In genomic region chr15:99449514-99449913, GRCh38 we compare ENCODE assay signal across 30 cellular contexts.
A peak's percentile ranks its signal among the peaks of the same experiment; 100 is the strongest.
DNase-seq lines count a peak whose midpoint lies in the region; ATAC-seq, FAIRE-seq and TF ChIP-seq lines count a peak whose summit lies in the region.
"Had no signal": no experiment of that assay in that cellular context is flagged by ENCODE, and none has a peak within 500 bp of the region (broad histone marks: within the 10 kb centered on the region; RNA-seq: fewer than 3 reads in every experiment).

No MANE protein-coding gene starts in this region.

- H3K27me3 Mint-ChIP-seq in T-helper 17 cell = peaks cover 18% of the 10 kb centered on the region
- H3K27me3 Mint-ChIP-seq in activated T-helper 1 cell treated with anti-CD3 and anti-CD28 coated beads, Interleukin-12 subunit alpha, Interleukin-12 subunit beta, Interleukin-2, Interleukin-4 antibody, amounts not matched to agents 30 ng/mL and 10 ng/mL and 1 ng/mL, durations not matched to agents 14 hours and 24 hours and 36 hours (ENCODE audit: insufficient read depth) = peaks cover 6% of the 10 kb centered on the region

- intact Hi-C loops in activated T-helper 1 cell treated with anti-CD3 and anti-CD28 coated beads, Interleukin-12 subunit alpha, Interleukin-12 subunit beta, Interleukin-2, Interleukin-4 antibody, amounts not matched to agents 30 ng/mL and 10 ng/mL and 1 ng/mL, durations not matched to agents 14 hours and 24 hours and 36 hours (cut with micrococcal nuclease) = no loop called here

- H3K4me1 Mint-ChIP-seq in T-helper 17 cell = peaks cover 11% of the 10 kb centered on the region
- H3K4me1 Mint-ChIP-seq in activated T-helper 1 cell treated with anti-CD3 and anti-CD28 coated beads, Interleukin-12 subunit alpha, Interleukin-12 subunit beta, Interleukin-2, Interleukin-4 antibody, amounts not matched to agents 30 ng/mL and 10 ng/mL and 1 ng/mL, durations not matched to agents 14 hours and 24 hours and 36 hours (ENCODE audit: low read depth) = peaks cover 46% of the 10 kb centered on the region

- H3K27ac Mint-ChIP-seq in T-helper 17 cell = peak overlapping the region; percentile 19
- H3K27ac Mint-ChIP-seq in activated T-helper 1 cell treated with anti-CD3 and anti-CD28 coated beads, Interleukin-12 subunit alpha, Interleukin-12 subunit beta, Interleukin-2, Interleukin-4 antibody, amounts not matched to agents 30 ng/mL and 10 ng/mL and 1 ng/mL, durations not matched to agents 14 hours and 24 hours and 36 hours = no peak overlapping the region
- H3K27ac Mint-ChIP-seq: activated CD4-positive, alpha-beta T cell treated with anti-CD3 and anti-CD28 coated beads, Interleukin-2, amount 10 ng/mL, durations not matched to agents 7 days and 5 days; activated CD8-positive, alpha-beta memory T cell treated with anti-CD3 and anti-CD28 coated beads, Interleukin-2, amount 10 ng/mL, durations not matched to agents 7 days and 5 days had no signal

- no peaks in the 10 kb centered on the region for H3K9me3 Mint-ChIP-seq in activated T-helper 1 cell treated with anti-CD3 and anti-CD28 coated beads, Interleukin-12 subunit alpha, Interleukin-12 subunit beta, Interleukin-2, Interleukin-4 antibody, amounts not matched to agents 30 ng/mL and 10 ng/mL and 1 ng/mL, durations not matched to agents 14 hours and 24 hours and 36 hours
- H3K9me3 Mint-ChIP-seq: activated CD4-positive, alpha-beta T cell treated with anti-CD3 and anti-CD28 coated beads, Interleukin-2, amount 10 ng/mL, durations not matched to agents 7 days and 5 days; activated naive CD8-positive, alpha-beta T cell treated with anti-CD3 and anti-CD28 coated beads, Interleukin-2, amount 10 ng/mL, durations not matched to agents 7 days and 5 days; naive B cell had no signal

- H3K4me2 ChIP-seq in A549 = no peak overlapping the region

- TF ChIP-seq RAD21 in A549 (conservative IDR thresholded peaks at IDR 0.05 in 1 of 2, IDR thresholded peaks at IDR 0.05 in 1 of 2) = no peak

- DNase-seq in A549 (ENCODE audit: low read depth in 1 of 2, low spot score in 1 of 2) = no peak
- peak; percentile 34 for DNase-seq in ELR (ENCODE audit: low read depth)
- no peak for DNase-seq in T-helper 17 cell
- peak; percentile 27 for DNase-seq in kidney glomerular epithelial cell (lab: John Stamatoyannopoulos, UW)
- DNase-seq in germinal center (ENCODE audit: low spot score) = no peak
- DNase-seq in mucosa of gallbladder (ENCODE audit: low spot score) = no peak
- no peak for DNase-seq in activated T-helper 1 cell treated with anti-CD3 and anti-CD28 coated beads, Interleukin-12 subunit alpha, Interleukin-12 subunit beta, Interleukin-2, Interleukin-4 antibody, amounts not matched to agents 30 ng/mL and 10 ng/mL and 1 ng/mL, durations not matched to agents 14 hours and 24 hours and 36 hours (ENCODE audit: low spot score)
- DNase-seq: activated naive CD8-positive, alpha-beta T cell treated with anti-CD3 and anti-CD28 coated beads, Interleukin-2, amount 10 ng/mL, durations not matched to agents 7 days and 5 days; DMS153; effector CD8-positive, alpha-beta T cell; gastrocnemius medialis; GDM1; H9; Karpas-422; kidney; mesendoderm; naive B cell; NCI-H1694 treated with DMSO at 0.1 percent for 48 hours; NCI-H2227 treated with DMSO at 0.1 percent for 48 hours; NCI-H774; SIG-M5; sigmoid colon; substantia nigra; T-helper 1 cell; uterus had no signal

- TF ChIP-seq CTCF in A549 (IDR thresholded peaks at IDR 0.05) = no peak

- no peaks in the 10 kb centered on the region for H3K36me3 Mint-ChIP-seq in T-helper 17 cell (ENCODE audit: low read depth)
- no peaks in the 10 kb centered on the region for H3K36me3 Mint-ChIP-seq in activated T-helper 1 cell treated with anti-CD3 and anti-CD28 coated beads, Interleukin-12 subunit alpha, Interleukin-12 subunit beta, Interleukin-2, Interleukin-4 antibody, amounts not matched to agents 30 ng/mL and 10 ng/mL and 1 ng/mL, durations not matched to agents 14 hours and 24 hours and 36 hours (ENCODE audit: low read depth)
- H3K36me3 Mint-ChIP-seq: activated CD8-positive, alpha-beta memory T cell treated with anti-CD3 and anti-CD28 coated beads, Interleukin-2, amount 10 ng/mL, durations not matched to agents 7 days and 5 days; activated naive CD8-positive, alpha-beta T cell treated with anti-CD3 and anti-CD28 coated beads, Interleukin-2, amount 10 ng/mL, durations not matched to agents 7 days and 5 days; naive B cell had no signal

- ATAC-seq in A549 (no peak), T-helper 17 cell (no peak), HG03469 (IDR thresholded peaks at IDR 0.05; ENCODE audit: unreplicated experiment) (no peak)
- ATAC-seq: activated CD8-positive, alpha-beta memory T cell treated with anti-CD3 and anti-CD28 coated beads, Interleukin-2, amount 10 ng/mL, durations not matched to agents 7 days and 5 days; esophagus mucosa; gastrocnemius medialis had no signal

- no peak for TF ChIP-seq POLR2A in A549 (IDR thresholded peaks at IDR 0.05; ENCODE audit: low read length)

- WGBS in A549 (ENCODE audit: missing lambda C conversion rate) = 79% methylated on average over 4 of the region's 4 CpGs

- H3K9me3 ChIP-seq in A549 (no peaks in the 10 kb centered on the region), T-helper 17 cell (ENCODE audit: control insufficient read depth, low read length, poor library complexity, severe bottlenecking) (no peaks in the 10 kb centered on the region)
- H3K9me3 ChIP-seq: gastrocnemius medialis, sigmoid colon, uterus had no signal

- FAIRE-seq in A549 (lab: Jason Lieb, UNC) = no peak
- FAIRE-seq: kidney had no signal

- POLR2A ChIA-PET in A549 (lab: Yijun Ruan, JAX) = no interaction called here

- CTCF ChIA-PET in A549 (lab: Yijun Ruan, JAX) = interaction anchor here (1.8 kb wide), 1 partner anchor 255 kb away, joined by 4 read pairs; no protein-coding TSS in a partner anchor

- H3K4me3 Mint-ChIP-seq in T-helper 17 cell = no peak overlapping the region
- no peak overlapping the region for H3K4me3 Mint-ChIP-seq in activated T-helper 1 cell treated with anti-CD3 and anti-CD28 coated beads, Interleukin-12 subunit alpha, Interleukin-12 subunit beta, Interleukin-2, Interleukin-4 antibody, amounts not matched to agents 30 ng/mL and 10 ng/mL and 1 ng/mL, durations not matched to agents 14 hours and 24 hours and 36 hours
- H3K4me3 Mint-ChIP-seq: activated CD4-positive, alpha-beta T cell treated with anti-CD3 and anti-CD28 coated beads, Interleukin-2, amount 10 ng/mL, durations not matched to agents 7 days and 5 days; H9 had no signal

- no peaks in the 10 kb centered on the region for H3K4me1 ChIP-seq in A549
- H3K4me1 ChIP-seq: parathyroid adenoma had no signal

- H3K27ac ChIP-seq in A549 = no peak overlapping the region
- H3K27ac ChIP-seq: parathyroid adenoma had no signal

- H3K4me3 ChIP-seq in A549 = no peak overlapping the region
- H3K4me3 ChIP-seq: gastrocnemius medialis, sigmoid colon, uterus had no signal

- no peak for TF ChIP-seq EP300 in A549 (IDR thresholded peaks at IDR 0.05)

TF ChIP-seq in A549, 52 proteins besides CTCF, POLR2A, EP300 and RAD21:
- TF ChIP-seq HES2 (IDR thresholded peaks at IDR 0.05) = no peak
- TF ChIP-seq ATOH8 (CRISPR knock-in tag; IDR thresholded peaks at IDR 0.05; ENCODE audit: low read depth) = no peak
- peak; percentile 87 for TF ChIP-seq MAFK (IDR thresholded peaks at IDR 0.05; ENCODE audit: partially characterized antibody)
- TF ChIP-seq KDM1A (IDR thresholded peaks at IDR 0.05; ENCODE audit: low read depth) = no peak
- TF ChIP-seq ZNF302 (CRISPR knock-in tag; IDR thresholded peaks at IDR 0.05) = no peak
TF ChIP-seq in A549: peak in this region for 1.

Comparison
In these comparisons a context has a peak if more than half of its experiments do, and no peak if none do; other contexts are left out.
1. DNase-seq: peak in ELR (single experiment) and kidney glomerular epithelial cell (single experiment); none in A549 (0 of 2), T-helper 17 cell (0 of 3), germinal center (single experiment), mucosa of gallbladder (single experiment) and activated T-helper 1 cell treated with anti-CD3 and anti-CD28 coated beads, Interleukin-12 subunit alpha, Interleukin-12 subunit beta, Interleukin-2, Interleukin-4 antibody, amounts not matched to agents 30 ng/mL and 10 ng/mL and 1 ng/mL, durations not matched to agents 14 hours and 24 hours and 36 hours (single experiment).